ENCODE assay signal across 1 cellular context in the genomic region with DNA sequence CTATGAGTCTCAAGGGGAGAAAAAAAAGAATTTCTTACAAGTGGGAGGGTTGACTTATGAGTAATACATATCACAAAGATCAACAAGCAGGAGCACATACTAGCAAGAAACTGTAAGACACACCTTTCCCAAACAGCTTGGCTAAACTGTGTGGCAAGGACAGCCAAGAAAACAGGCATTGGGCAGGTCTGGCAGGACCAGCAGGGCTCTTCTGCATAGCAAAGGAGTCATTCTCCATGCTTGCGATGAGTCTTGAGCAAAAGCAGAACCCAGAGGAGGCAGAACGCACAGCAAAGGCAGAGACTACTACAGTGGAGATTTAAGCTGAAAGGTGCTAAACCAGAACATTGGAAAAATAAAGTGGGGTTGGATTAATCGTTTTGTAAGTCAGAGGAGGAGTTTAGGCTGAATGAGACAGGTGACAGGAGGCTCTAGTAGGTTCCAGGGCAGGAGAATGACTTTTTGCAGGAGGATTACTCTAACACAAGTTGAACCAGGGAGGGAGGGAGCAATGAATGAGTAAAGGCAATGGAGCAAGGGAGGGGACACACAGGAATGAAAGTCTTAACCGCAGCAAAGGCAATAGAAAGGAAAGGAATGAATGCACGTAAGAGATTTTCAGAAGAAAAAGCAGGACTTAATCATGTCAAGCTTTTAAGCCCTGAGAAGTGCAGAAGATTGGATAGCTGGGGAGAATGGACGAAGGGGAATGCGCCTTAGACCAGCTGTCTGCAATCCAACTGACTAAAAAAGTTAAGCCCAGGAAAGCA.
TF ChIP-seq lines count a peak whose summit lies in the region.

No MANE protein-coding gene starts in this region.

TF ChIP-seq in WTC11, 78 proteins besides CTCF, POLR2A, EP300 and RAD21 (continued from another document):
- TF ChIP-seq, protein P1, sequence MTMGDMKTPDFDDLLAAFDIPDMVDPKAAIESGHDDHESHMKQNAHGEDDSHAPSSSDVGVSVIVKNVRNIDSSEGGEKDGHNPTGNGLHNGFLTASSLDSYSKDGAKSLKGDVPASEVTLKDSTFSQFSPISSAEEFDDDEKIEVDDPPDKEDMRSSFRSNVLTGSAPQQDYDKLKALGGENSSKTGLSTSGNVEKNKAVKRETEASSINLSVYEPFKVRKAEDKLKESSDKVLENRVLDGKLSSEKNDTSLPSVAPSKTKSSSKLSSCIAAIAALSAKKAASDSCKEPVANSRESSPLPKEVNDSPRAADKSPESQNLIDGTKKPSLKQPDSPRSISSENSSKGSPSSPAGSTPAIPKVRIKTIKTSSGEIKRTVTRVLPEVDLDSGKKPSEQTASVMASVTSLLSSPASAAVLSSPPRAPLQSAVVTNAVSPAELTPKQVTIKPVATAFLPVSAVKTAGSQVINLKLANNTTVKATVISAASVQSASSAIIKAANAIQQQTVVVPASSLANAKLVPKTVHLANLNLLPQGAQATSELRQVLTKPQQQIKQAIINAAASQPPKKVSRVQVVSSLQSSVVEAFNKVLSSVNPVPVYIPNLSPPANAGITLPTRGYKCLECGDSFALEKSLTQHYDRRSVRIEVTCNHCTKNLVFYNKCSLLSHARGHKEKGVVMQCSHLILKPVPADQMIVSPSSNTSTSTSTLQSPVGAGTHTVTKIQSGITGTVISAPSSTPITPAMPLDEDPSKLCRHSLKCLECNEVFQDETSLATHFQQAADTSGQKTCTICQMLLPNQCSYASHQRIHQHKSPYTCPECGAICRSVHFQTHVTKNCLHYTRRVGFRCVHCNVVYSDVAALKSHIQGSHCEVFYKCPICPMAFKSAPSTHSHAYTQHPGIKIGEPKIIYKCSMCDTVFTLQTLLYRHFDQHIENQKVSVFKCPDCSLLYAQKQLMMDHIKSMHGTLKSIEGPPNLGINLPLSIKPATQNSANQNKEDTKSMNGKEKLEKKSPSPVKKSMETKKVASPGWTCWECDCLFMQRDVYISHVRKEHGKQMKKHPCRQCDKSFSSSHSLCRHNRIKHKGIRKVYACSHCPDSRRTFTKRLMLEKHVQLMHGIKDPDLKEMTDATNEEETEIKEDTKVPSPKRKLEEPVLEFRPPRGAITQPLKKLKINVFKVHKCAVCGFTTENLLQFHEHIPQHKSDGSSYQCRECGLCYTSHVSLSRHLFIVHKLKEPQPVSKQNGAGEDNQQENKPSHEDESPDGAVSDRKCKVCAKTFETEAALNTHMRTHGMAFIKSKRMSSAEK (CRISPR knock-in tag; IDR thresholded peaks at IDR 0.05; ENCODE audit: borderline replicate concordance) = no peak
- TF ChIP-seq ZNF317 (CRISPR knock-in tag; IDR thresholded peaks at IDR 0.05; ENCODE audit: borderline replicate concordance, low read depth) (no peak), ZNF396 (CRISPR knock-in tag; IDR thresholded peaks at IDR 0.05; ENCODE audit: borderline replicate concordance) (no peak), ZNF512 (CRISPR knock-in tag; IDR thresholded peaks at IDR 0.05; ENCODE audit: borderline replicate concordance) (no peak), NFATC4 (CRISPR knock-in tag; IDR thresholded peaks at IDR 0.05) (no peak), TP53 (CRISPR knock-in tag; IDR thresholded peaks at IDR 0.05) (no peak), HMGA2 (CRISPR knock-in tag; IDR thresholded peaks at IDR 0.05) (no peak)
- TF ChIP-seq, protein P2, sequence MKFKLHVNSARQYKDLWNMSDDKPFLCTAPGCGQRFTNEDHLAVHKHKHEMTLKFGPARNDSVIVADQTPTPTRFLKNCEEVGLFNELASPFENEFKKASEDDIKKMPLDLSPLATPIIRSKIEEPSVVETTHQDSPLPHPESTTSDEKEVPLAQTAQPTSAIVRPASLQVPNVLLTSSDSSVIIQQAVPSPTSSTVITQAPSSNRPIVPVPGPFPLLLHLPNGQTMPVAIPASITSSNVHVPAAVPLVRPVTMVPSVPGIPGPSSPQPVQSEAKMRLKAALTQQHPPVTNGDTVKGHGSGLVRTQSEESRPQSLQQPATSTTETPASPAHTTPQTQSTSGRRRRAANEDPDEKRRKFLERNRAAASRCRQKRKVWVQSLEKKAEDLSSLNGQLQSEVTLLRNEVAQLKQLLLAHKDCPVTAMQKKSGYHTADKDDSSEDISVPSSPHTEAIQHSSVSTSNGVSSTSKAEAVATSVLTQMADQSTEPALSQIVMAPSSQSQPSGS (CRISPR knock-in tag; IDR thresholded peaks at IDR 0.05; ENCODE audit: borderline replicate concordance, low read depth) = no peak
TF ChIP-seq in WTC11: peak in this region for 0.
